ENCODE assay signal across 9 cellular contexts in the genomic region with DNA sequence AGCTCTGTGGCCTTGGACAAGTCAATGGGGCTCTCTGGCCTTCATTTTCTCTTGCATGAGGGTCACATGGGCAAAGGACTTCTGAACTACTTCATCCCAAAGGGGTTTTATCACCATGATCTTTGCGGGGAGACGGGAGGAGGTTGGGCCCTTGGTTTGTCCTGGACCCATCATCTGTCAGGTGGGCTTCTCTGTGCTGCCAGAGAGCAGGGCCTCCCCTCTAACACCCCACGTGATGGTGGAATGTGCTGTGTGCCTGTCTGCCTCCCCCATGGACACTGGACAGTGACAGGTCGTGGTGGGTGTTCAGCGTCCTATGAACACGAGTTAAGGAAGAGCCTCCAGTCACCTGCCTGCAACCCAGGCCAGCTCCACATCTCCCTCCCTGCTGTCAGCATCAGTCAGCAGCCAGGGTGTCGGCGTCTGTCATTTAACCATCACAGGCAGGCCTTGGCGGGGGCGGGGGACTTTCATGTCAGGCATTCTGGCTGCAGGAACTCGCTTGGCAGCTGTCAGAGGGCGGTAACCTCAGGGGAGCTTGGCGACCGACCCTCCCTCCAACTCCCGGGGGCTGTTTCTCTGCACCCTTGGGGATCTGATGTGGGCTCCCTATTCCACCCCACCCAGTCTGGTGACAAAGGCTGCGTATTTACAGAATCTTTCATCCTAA. TPM values are rescaled to one million over a fixed set of nuclear protein-coding genes. Genes with fewer than 3 reads are reported as not detected.
DNase-seq lines count a peak whose midpoint lies in the region; ATAC-seq and TF ChIP-seq lines count a peak whose summit lies in the region.
"Had no signal": no experiment of that assay in that cellular context is flagged by ENCODE, and none has a peak within 500 bp of the region (broad histone marks: within the 10 kb centered on the region; RNA-seq: fewer than 3 reads in every experiment).

No MANE protein-coding gene starts in this region.

- no peaks in the 10 kb centered on the region for H3K9me3 ChIP-seq in PC-9 (ENCODE audit: insufficient read depth, low read depth)
- H3K9me3 ChIP-seq in left ventricle myocardium inferior (replicated peaks): no peaks in the 10 kb centered on the region

- H3K4me3 Mint-ChIP-seq in stimulated activated naive B cell treated with anti-CD40 and anti-IgM and Interleukin-4, amounts not matched to agents 10 μg/mL and 1 μg/mL and 100 μg/mL, for 72 hours: peak overlapping the region in 1 of 2 donors; percentile 22
- H3K4me3 Mint-ChIP-seq: dendritic cell treated with granulocyte-macrophage colony-stimulating factor and Interleukin-4, amounts not matched to agents 40 ng/mL and 50 ng/mL, for 4 days had no signal

- CTCF ChIA-PET in PC-9 (lab: Charles Lee): interaction anchor here (0.5 to 0.6 kb wide), 2 partner anchors 246 to 533 kb away, joined by 3 read pairs; no protein-coding TSS in a partner anchor

- TF ChIP-seq CTCF in PC-9 (conservative IDR thresholded peaks at IDR 0.05) (no peak), left ventricle myocardium inferior (IDR thresholded peaks at IDR 0.05; ENCODE audit: borderline replicate concordance) (no peak)

- H3K4me1 Mint-ChIP-seq in stimulated activated naive B cell treated with anti-CD40 and anti-IgM and Interleukin-4, amounts not matched to agents 10 μg/mL and 1 μg/mL and 100 μg/mL, for 72 hours: peaks cover 37 to 50% of the 10 kb centered on the region in 2 donors

- H3K9me2 ChIP-seq in PC-9 (ENCODE audit: insufficient read depth): no peaks in the 10 kb centered on the region

- H3K4me1 ChIP-seq in PC-9 (replicated peaks; ENCODE audit: insufficient read depth): peaks cover 43% of the 10 kb centered on the region
- peaks cover 30% of the 10 kb centered on the region for H3K4me1 ChIP-seq in left ventricle myocardium inferior

- H2AFZ ChIP-seq in PC-9: no peak overlapping the region

- H3K36me3 Mint-ChIP-seq in stimulated activated naive B cell treated with anti-CD40 and anti-IgM and Interleukin-4, amounts not matched to agents 10 μg/mL and 1 μg/mL and 100 μg/mL, for 72 hours: peaks cover 0 to 4% of the 10 kb centered on the region in 2 donors

- H3K79me2 ChIP-seq in PC-9 (ENCODE audit: low read depth): peaks cover 21% of the 10 kb centered on the region

- no peaks in the 10 kb centered on the region for H4K20me1 ChIP-seq in PC-9 (ENCODE audit: insufficient read depth)

- DNase-seq in PC-9 (no peak), activated T-cell treated with anti-CD3 and anti-CD28 coated beads for 1 hour (ENCODE audit: low read depth) (peak; percentile 71), myocyte (ENCODE audit: low read depth) (peak; percentile 54), left ventricle myocardium inferior (no peak), SKM-1 treated with dmso at 0.1 percent for 144 hours (lab: John Stamatoyannopoulos, UW; ENCODE audit: unreplicated experiment) (no peak)
- peak; percentile 54 for DNase-seq in stimulated activated naive B cell treated with anti-CD40 and anti-IgM and Interleukin-4, amounts not matched to agents 10 μg/mL and 1 μg/mL and 100 μg/mL, for 72 hours
- DNase-seq: RPMI8226 had no signal

- H3K27ac ChIP-seq in PC-9 (no peak overlapping the region), left ventricle myocardium inferior (replicated peaks) (no peak overlapping the region)

- no peaks in the 10 kb centered on the region for H3K27me3 Mint-ChIP-seq in stimulated activated naive B cell treated with anti-CD40 and anti-IgM and Interleukin-4, amounts not matched to agents 10 μg/mL and 1 μg/mL and 100 μg/mL, for 72 hours

- intact Hi-C loops in PC-9 (cut with micrococcal nuclease; ENCODE audit: unreplicated experiment): loop anchor here (10.0 kb wide), 2 partner anchors 226 to 704 kb away; a partner anchor contains a TSS
- intact Hi-C loops in left ventricle myocardium inferior (cut with micrococcal nuclease): no loop called here

- ATAC-seq in stimulated activated naive B cell treated with anti-CD40 and anti-IgM and Interleukin-4, amounts not matched to agents 10 μg/mL and 1 μg/mL and 100 μg/mL, for 72 hours (replicated peaks): peak; percentile 15 to 26
- ATAC-seq in HG02981 (IDR thresholded peaks at IDR 0.05; ENCODE audit: unreplicated experiment): no peak

- peak overlapping the region; percentile 87; the same call in 1 of the 2 replicates for H3K4me2 ChIP-seq in PC-9

- H3K4me3 ChIP-seq in PC-9 (no peak overlapping the region), left ventricle myocardium inferior (no peak overlapping the region)

- no peaks in the 10 kb centered on the region for H3K9me3 Mint-ChIP-seq in stimulated activated naive B cell treated with anti-CD40 and anti-IgM and Interleukin-4, amounts not matched to agents 10 μg/mL and 1 μg/mL and 100 μg/mL, for 72 hours
- H3K9me3 Mint-ChIP-seq: dendritic cell treated with granulocyte-macrophage colony-stimulating factor and Interleukin-4, amounts not matched to agents 40 ng/mL and 50 ng/mL, for 4 days had no signal

- H3K27me3 ChIP-seq in PC-9 (ENCODE audit: insufficient read depth, low read depth) (no peaks in the 10 kb centered on the region), left ventricle myocardium inferior (ENCODE audit: low read depth) (no peaks in the 10 kb centered on the region)

- H3K36me3 ChIP-seq in PC-9 (ENCODE audit: low read depth): no peaks in the 10 kb centered on the region
- H3K36me3 ChIP-seq in left ventricle myocardium inferior: peaks cover 3% of the 10 kb centered on the region

- H3K27ac Mint-ChIP-seq in stimulated activated naive B cell treated with anti-CD40 and anti-IgM and Interleukin-4, amounts not matched to agents 10 μg/mL and 1 μg/mL and 100 μg/mL, for 72 hours: peak overlapping the region; percentile 33
- H3K27ac Mint-ChIP-seq: dendritic cell treated with granulocyte-macrophage colony-stimulating factor and Interleukin-4, amounts not matched to agents 40 ng/mL and 50 ng/mL, for 4 days had no signal

- POLR2A ChIA-PET in PC-9 (lab: Charles Lee; ENCODE audit: unreplicated experiment): interaction anchor here (0.6 kb wide), 1 partner anchor 1988 kb away, joined by 7 read pairs; no protein-coding TSS in a partner anchor

- BruUV-seq in PC-9 (replicated peaks; lab: Mats Ljungman, UMichigan): no TSS peak

- H3F3A ChIP-seq in PC-9 (ENCODE audit: insufficient read depth, low read depth): peaks cover 33% of the 10 kb centered on the region

RNA-seq across cellular contexts. Expression of a gene that starts 2.6 kb away (rescaled TPM):
- total RNA-seq in PC-9 (2021) (169 and 220 TPM in 2 replicates), myocyte (181 and 248 TPM in 2 replicates), left ventricle myocardium inferior (116 TPM)
- polyA plus RNA-seq in myocyte (2012): 84.4 TPM

RNA-seq across cellular contexts. Expression of a gene that starts 35.5 kb away (rescaled TPM):
- total RNA-seq in PC-9 (2021) (50.3 and 53.0 TPM in 2 replicates), myocyte (18.9 and 20.1 TPM in 2 replicates), left ventricle myocardium inferior (10.0 TPM)
- polyA plus RNA-seq in myocyte (2012): 23.8 TPM

RNA-seq across cellular contexts. Expression of a gene that starts 52.7 kb away (rescaled TPM):
- total RNA-seq in PC-9 (2021) (79.3 and 94.7 TPM in 2 replicates), myocyte (31.4 and 36.9 TPM in 2 replicates), left ventricle myocardium inferior (28.9 TPM)
- 36.3 TPM for polyA plus RNA-seq in myocyte (2012)

RNA-seq across cellular contexts. Expression of a gene that starts 57.7 kb away (rescaled TPM):
- total RNA-seq in PC-9 (2021) (102 and 110 TPM in 2 replicates), myocyte (59.2 and 59.4 TPM in 2 replicates), left ventricle myocardium inferior (18.7 TPM)
- 42.6 TPM for polyA plus RNA-seq in myocyte (2012)

Comparison
In these comparisons a context has a peak if more than half of its experiments do, and no peak if none do; other contexts are left out.
1. DNase-seq: peak in activated T-cell treated with anti-CD3 and anti-CD28 coated beads for 1 hour (single experiment), myocyte (single experiment) and stimulated activated naive B cell treated with anti-CD40 and anti-IgM and Interleukin-4, amounts not matched to agents 10 μg/mL and 1 μg/mL and 100 μg/mL, for 72 hours (single experiment); none in PC-9 (0 of 2), left ventricle myocardium inferior (single experiment) and SKM-1 treated with dmso at 0.1 percent for 144 hours (single experiment).